Comparison of ENCODE assay signal across 10 cellular contexts in the genomic region with DNA sequence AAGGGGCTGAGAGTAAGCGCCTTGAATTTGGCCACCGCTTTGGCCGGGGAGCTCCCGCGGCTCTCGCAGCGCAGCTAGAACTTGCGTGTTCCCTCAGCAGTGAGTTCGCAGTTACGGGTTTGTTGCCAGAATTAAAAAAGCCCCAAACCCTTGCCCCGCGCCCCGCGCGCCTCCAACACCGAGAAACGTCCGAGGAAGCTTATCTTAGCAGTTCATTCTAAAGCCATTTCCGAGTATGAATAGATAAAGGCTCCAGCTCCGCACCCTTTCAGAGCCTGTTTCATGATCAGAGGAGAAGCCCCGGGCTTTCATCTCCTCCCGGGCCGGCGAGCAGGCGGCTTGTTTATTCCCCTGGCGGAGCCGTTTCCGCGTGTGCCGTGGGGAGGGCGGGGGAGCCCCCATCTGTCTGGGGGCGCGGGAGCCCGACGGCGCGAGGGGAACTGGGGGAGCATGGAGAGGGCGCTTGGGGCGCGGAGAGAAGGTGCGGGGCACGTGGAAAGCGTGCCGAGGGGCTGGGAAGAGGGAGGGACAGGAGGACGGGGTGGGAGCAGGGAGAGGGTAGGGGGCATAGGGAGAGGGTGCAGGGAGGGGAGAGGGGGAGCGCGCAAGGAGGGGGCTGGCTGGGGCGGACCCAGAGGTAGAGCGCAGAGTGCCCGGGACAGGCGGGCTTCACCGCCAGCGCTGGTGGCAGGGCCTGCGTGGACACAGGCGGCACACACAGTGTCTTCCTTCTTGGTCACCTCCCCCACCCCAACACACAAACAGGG. TPM values are rescaled to one million over a fixed set of nuclear protein-coding genes. Genes with fewer than 3 reads are reported as not detected.
DNase-seq lines count a peak whose midpoint lies in the region; ATAC-seq lines count a peak whose summit lies in the region.
"Had no signal": no experiment of that assay in that cellular context is flagged by ENCODE, and none has a peak within 500 bp of the region (broad histone marks: within the 10 kb centered on the region; RNA-seq: fewer than 3 reads in every experiment).

No MANE protein-coding gene starts in this region.

- peaks cover 29% of the 10 kb centered on the region for H3K4me1 ChIP-seq in iPS-18a (ENCODE audit: control insufficient read depth, low read depth, low read length)
- H3K4me1 ChIP-seq in skeletal muscle tissue (ENCODE audit: control insufficient read depth in 3 of 3, insufficient read depth in 3 of 3, low read length in 3 of 3) = no peaks in the 10 kb centered on the region

- no peaks in the 10 kb centered on the region for H3K9me3 ChIP-seq in iPS-18a (ENCODE audit: control insufficient read depth, low read depth, low read length)
- no peaks in the 10 kb centered on the region for H3K9me3 ChIP-seq in skeletal muscle tissue (ENCODE audit: control insufficient read depth in 3 of 3, low read length in 3 of 3)
- H3K9me3 ChIP-seq: neutrophil had no signal

- H3K9ac ChIP-seq in iPS-18a (ENCODE audit: low read length) (no peak overlapping the region), skeletal muscle tissue (ENCODE audit: low read depth in 1 of 3, low read length in 3 of 3) (no peak overlapping the region)
- H3K9ac ChIP-seq: KMS-11 had no signal

- H3K27me3 ChIP-seq in iPS-18a (ENCODE audit: control insufficient read depth, insufficient read depth, low read length) (peaks cover 100% of the 10 kb centered on the region), skeletal muscle tissue (ENCODE audit: control insufficient read depth in 3 of 3, insufficient read depth in 3 of 3, low read length in 3 of 3) (peaks cover 51 to 58% (median 53%) of the 10 kb centered on the region in 3 donors)

- DNase-seq in NCI-H748 (lab: John Stamatoyannopoulos, UW; ENCODE audit: unreplicated experiment) (peak; percentile 29), NCI-H748 treated with DMSO at 0.1 percent for 48 hours (lab: John Stamatoyannopoulos, UW) (no peak), SK-N-DZ (ENCODE audit: low spot score) (peak; percentile 54), NCI-H1092 (lab: John Stamatoyannopoulos, UW) (no peak)
- no peak for DNase-seq in central memory CD4-positive, alpha-beta T cell

- H3K36me3 ChIP-seq in iPS-18a (ENCODE audit: control insufficient read depth, low read depth, low read length) = no peaks in the 10 kb centered on the region
- H3K36me3 ChIP-seq in skeletal muscle tissue (ENCODE audit: control insufficient read depth in 3 of 3, insufficient read depth in 3 of 3, low read length in 3 of 3) = no peaks in the 10 kb centered on the region
- H3K36me3 ChIP-seq: neutrophil had no signal

- ATAC-seq in HG02571 (IDR thresholded peaks at IDR 0.05; ENCODE audit: unreplicated experiment) = no peak

- H3K27ac ChIP-seq in iPS-18a (ENCODE audit: low read length) (no peak overlapping the region), skeletal muscle tissue (ENCODE audit: low read depth, low read length) (no peak overlapping the region)
- H3K27ac ChIP-seq: KMS-11, neutrophil had no signal

- peak overlapping the region; percentile 41 for H3K4me3 ChIP-seq in iPS-18a (ENCODE audit: low read length)
- H3K4me3 ChIP-seq in skeletal muscle tissue (ENCODE audit: low read length in 3 of 3) = peak overlapping the region in 2 of 3 donors; percentile 35 to 54

RNA-seq across cellular contexts. Expression of gene TBX4, which starts 9.9 kb away (rescaled TPM):
- polyA plus RNA-seq in SK-N-DZ (2014; cell fraction: cytosol; rRNA removed) = 2.7 and 4.9 TPM in 2 replicates
- 1.9 and 5.6 TPM in 2 replicates for polyA plus RNA-seq in SK-N-DZ (2014; cell fraction: nucleus; rRNA removed)
- 8.4 TPM for total RNA-seq in skeletal muscle tissue

Comparison
In these comparisons a context has a peak if more than half of its experiments do, and no peak if none do; other contexts are left out.
1. DNase-seq: peak in NCI-H748 (single experiment) and SK-N-DZ (single experiment); none in NCI-H748 treated with DMSO at 0.1 percent for 48 hours (single experiment), NCI-H1092 (single experiment) and central memory CD4-positive, alpha-beta T cell (single experiment).